In the genomic region with DNA sequence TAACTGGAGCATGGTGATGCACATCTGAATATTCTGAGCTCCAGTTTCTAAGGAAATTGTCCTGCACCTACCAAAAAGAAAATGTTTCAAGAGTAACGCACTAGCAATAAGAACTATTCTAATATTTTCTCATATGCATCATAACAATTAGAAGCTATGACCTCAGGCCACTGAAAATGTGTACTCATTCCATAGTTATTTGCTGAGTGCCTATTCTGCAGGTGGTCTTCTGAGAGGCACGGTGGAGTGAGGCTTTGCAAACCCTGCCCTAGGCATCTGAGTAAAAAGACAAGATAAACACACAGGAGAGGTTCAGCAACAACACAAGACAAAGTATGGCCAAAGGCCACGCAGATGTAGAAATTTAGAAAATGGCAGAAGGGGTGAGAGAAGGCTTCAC, we compare ENCODE assay signal across 24 cellular contexts. TPM values are rescaled to one million over a fixed set of nuclear protein-coding genes. Genes with fewer than 3 reads are reported as not detected.
DNase-seq lines count a peak whose midpoint lies in the region; ATAC-seq and TF ChIP-seq lines count a peak whose summit lies in the region.
"Had no signal": no experiment of that assay in that cellular context is flagged by ENCODE, and none has a peak within 500 bp of the region (broad histone marks: within the 10 kb centered on the region; RNA-seq: fewer than 3 reads in every experiment).

No MANE protein-coding gene starts in this region.

- H3K27me3 ChIP-seq in RWPE2 (ENCODE audit: insufficient read depth, poor library complexity, severe bottlenecking) (no peaks in the 10 kb centered on the region), smooth muscle cell (ENCODE audit: low read depth) (no peaks in the 10 kb centered on the region), hepatocyte (no peaks in the 10 kb centered on the region), heart right ventricle (no peaks in the 10 kb centered on the region)
- H3K27me3 ChIP-seq: SJCRH30 had no signal

- DNase-seq in HS-27A (ENCODE audit: low read depth) (peak; percentile 8), RWPE2 (ENCODE audit: low spot score) (no peak), epithelial cell of prostate (ENCODE audit: low read depth, low spot score) (no peak), smooth muscle cell (lab: John Stamatoyannopoulos, UW; ENCODE audit: unreplicated experiment) (no peak), hepatocyte (ENCODE audit: low spot score) (no peak), SW 1271 (lab: John Stamatoyannopoulos, UW) (no peak), heart right ventricle (no peak)
- DNase-seq: CD4-positive, CD25-positive, alpha-beta regulatory T cell; DMS79 treated with DMSO at 0.1 percent for 48 hours; KG1; NCI-H1092 treated with DMSO at 0.1 percent for 48 hours; NCI-H146; NCI-H2029; NCI-H345; NCI-H524; NCI-H774; NK-92 treated with Interleukin-12 subunit alpha and Interleukin-12 subunit beta, amount 100 ng/mL, for 24 hours; SJCRH30 had no signal

- no peaks in the 10 kb centered on the region for H3K9me3 ChIP-seq in RWPE2 (ENCODE audit: severe bottlenecking)
- H3K9me3 ChIP-seq in smooth muscle cell (replicated peaks; ENCODE audit: low read depth), result no peaks in the 10 kb centered on the region
- no peaks in the 10 kb centered on the region for H3K9me3 ChIP-seq in hepatocyte (ENCODE audit: low read depth)
- peaks cover 0 to 11% (median 2%) of the 10 kb centered on the region in 11 donors for H3K9me3 ChIP-seq in heart right ventricle
- H3K9me3 ChIP-seq: SJCRH30 had no signal

- no peak overlapping the region for H3K4me3 ChIP-seq in RWPE2 (ENCODE audit: severe bottlenecking)
- H3K4me3 ChIP-seq in smooth muscle cell, result no peak overlapping the region
- no peak overlapping the region for H3K4me3 ChIP-seq in hepatocyte
- no peak overlapping the region for H3K4me3 ChIP-seq in heart right ventricle
- H3K4me3 ChIP-seq: A549, SJCRH30 had no signal

- H3F3A ChIP-seq in smooth muscle cell (ENCODE audit: low read depth), result no peaks in the 10 kb centered on the region

- peak; percentile 51; the same call in 1 of the 3 replicates for ATAC-seq in RWPE2 (ENCODE audit: low read depth)
- no peak for ATAC-seq in GM18868 (IDR thresholded peaks at IDR 0.05; ENCODE audit: unreplicated experiment)
- no peak for ATAC-seq in heart right ventricle
- ATAC-seq: A549, HCT116, HepG2, Panc1 had no signal

- H3K79me2 ChIP-seq in smooth muscle cell (ENCODE audit: low read depth) (no peaks in the 10 kb centered on the region), hepatocyte (no peaks in the 10 kb centered on the region)

- no peaks in the 10 kb centered on the region for H4K20me1 ChIP-seq in smooth muscle cell (ENCODE audit: low read depth)
- no peaks in the 10 kb centered on the region for H4K20me1 ChIP-seq in hepatocyte (ENCODE audit: insufficient read depth, poor library complexity, severe bottlenecking)

- no peaks in the 10 kb centered on the region for H3K9me2 ChIP-seq in hepatocyte (replicated peaks; ENCODE audit: insufficient read depth)

- H3K36me3 ChIP-seq in RWPE2 (ENCODE audit: low read depth) (no peaks in the 10 kb centered on the region), smooth muscle cell (ENCODE audit: low read depth) (no peaks in the 10 kb centered on the region), hepatocyte (replicated peaks; ENCODE audit: insufficient read depth, low read depth) (no peaks in the 10 kb centered on the region), heart right ventricle (peaks cover 0 to 16% (median 0%) of the 10 kb centered on the region in 9 donors)
- H3K36me3 ChIP-seq: SJCRH30 had no signal

- no peak overlapping the region for H3K9ac ChIP-seq in smooth muscle cell (ENCODE audit: low read depth)

- 80% methylated on average over 3 of the region's 3 CpGs for WGBS in smooth muscle cell (ENCODE audit: low lambda C conversion rate)
- 64% methylated on average over 3 of the region's 3 CpGs for WGBS in hepatocyte (ENCODE audit: low lambda C conversion rate, missing lambda C conversion rate)
- WGBS in heart right ventricle, 2 donors, result 84 to 85% methylated on average over 3 of the region's 3 CpGs

- H3K27ac ChIP-seq in RWPE2 (ENCODE audit: poor library complexity, severe bottlenecking) (no peak overlapping the region), epithelial cell of prostate (peak overlapping the region; percentile 63), smooth muscle cell (ENCODE audit: low read depth) (peak overlapping the region; percentile 36), hepatocyte (no peak overlapping the region), heart right ventricle (no peak overlapping the region)
- H3K27ac ChIP-seq: A549, SJCRH30 had no signal

- intact Hi-C loops in heart right ventricle (cut with DNase I), result no loop called here

- no peak overlapping the region for H3K4me2 ChIP-seq in smooth muscle cell
- no peak overlapping the region for H3K4me2 ChIP-seq in hepatocyte
- H3K4me2 ChIP-seq: A549 had no signal

- no peak for TF ChIP-seq CTCF in RWPE2 (IDR thresholded peaks at IDR 0.05; ENCODE audit: poor library complexity, severe bottlenecking)
- no peak for TF ChIP-seq CTCF in smooth muscle cell (IDR thresholded peaks at IDR 0.05; ENCODE audit: borderline replicate concordance, insufficient read depth, poor library complexity, severe bottlenecking)
- no peak for TF ChIP-seq CTCF in hepatocyte (IDR thresholded peaks at IDR 0.05; ENCODE audit: poor library complexity)
- no peak for TF ChIP-seq CTCF in heart right ventricle (IDR thresholded peaks at IDR 0.05)

- H3K4me1 ChIP-seq in RWPE2 (ENCODE audit: insufficient read depth, poor library complexity, severe bottlenecking), result peaks cover 10% of the 10 kb centered on the region
- no peaks in the 10 kb centered on the region for H3K4me1 ChIP-seq in smooth muscle cell (ENCODE audit: low read depth)
- H3K4me1 ChIP-seq in hepatocyte (ENCODE audit: insufficient read depth), result no peaks in the 10 kb centered on the region
- H3K4me1 ChIP-seq in heart right ventricle, result no peaks in the 10 kb centered on the region
- H3K4me1 ChIP-seq: A549 had no signal

- H2AFZ ChIP-seq in smooth muscle cell (ENCODE audit: low read depth), result no peak overlapping the region
- no peak overlapping the region for H2AFZ ChIP-seq in hepatocyte

RNA-seq across cellular contexts. Expression of a gene that starts 23.7 kb away (rescaled TPM):
- total RNA-seq in smooth muscle cell, result 1.3 and 1.4 TPM in 2 replicates
- 0.34 TPM in 1 of 2 replicates, not detected in the other for polyA plus RNA-seq in smooth muscle cell
- total RNA-seq in hepatocyte, result 0.10 and 0.24 TPM in 2 replicates
- not detected in 2 replicates for polyA plus RNA-seq in hepatocyte
- under 1 TPM in 9 of 10 donors, not detected in 1; 0.22 to 0.90 (median 0.55) TPM for total RNA-seq in heart right ventricle
- under 1 TPM in 1 of 2 donors, not detected in 1; 0.23 TPM for polyA plus RNA-seq in heart right ventricle
- total RNA-seq: CD4-positive, CD25-positive, alpha-beta regulatory T cell; H1; HepG2; SJCRH30 had no signal
- polyA plus RNA-seq: A549; CD4-positive, CD25-positive, alpha-beta regulatory T cell; H1; HepG2 had no signal

Comparison
In these comparisons a context has a peak if more than half of its experiments do, and no peak if none do; other contexts are left out.
1. H3K27ac ChIP-seq: peak in epithelial cell of prostate (single experiment) and smooth muscle cell (single experiment); none in RWPE2 (single experiment), hepatocyte (single experiment) and heart right ventricle (0 of 10).